31 cellular contexts compared by ENCODE assay signal in genomic region chr12:3328571-3328970, GRCh38.
"Had no signal": no experiment of that assay in that cellular context is flagged by ENCODE, and none has a peak within 500 bp of the region (broad histone marks: within the 10 kb centered on the region; RNA-seq: fewer than 3 reads in every experiment).

No MANE protein-coding gene starts in this region.

- H3K4me3 ChIP-seq: coronary artery, dorsolateral prefrontal cortex, esophagus muscularis mucosa, gastrocnemius medialis, heart right ventricle had no signal

- H3K36me3 Mint-ChIP-seq: activated CD4-positive, alpha-beta memory T cell treated with anti-CD3 and anti-CD28 coated beads for 36 hours; activated CD8-positive, alpha-beta memory T cell treated with anti-CD3 and anti-CD28 coated beads, Interleukin-2, amount 10 ng/mL, durations not matched to agents 7 days and 5 days; activated naive CD8-positive, alpha-beta T cell had no signal

- H3K4me1 ChIP-seq: esophagus muscularis mucosa, foreskin keratinocyte had no signal

- H3K27ac Mint-ChIP-seq: activated CD4-positive, alpha-beta memory T cell treated with anti-CD3 and anti-CD28 coated beads for 36 hours; activated CD4-positive, alpha-beta T cell treated with anti-CD3 and anti-CD28 coated beads for 36 hours; activated CD4-positive, alpha-beta T cell treated with anti-CD3 and anti-CD28 coated beads, Interleukin-2, amount 10 ng/mL, durations not matched to agents 24 days and 14 days; activated CD8-positive, alpha-beta memory T cell treated with anti-CD3 and anti-CD28 coated beads, Interleukin-2, amount 10 ng/mL, durations not matched to agents 7 days and 5 days; activated CD8-positive, alpha-beta T cell treated with anti-CD3 and anti-CD28 coated beads, Interleukin-2, amount 10 ng/mL, durations not matched to agents 7 days and 5 days; activated naive CD8-positive, alpha-beta T cell; activated T-helper 1 cell treated with anti-CD3 and anti-CD28 coated beads, Interleukin-12 subunit alpha, Interleukin-12 subunit beta, Interleukin-2, Interleukin-4 antibody, amounts not matched to agents 30 ng/mL and 10 ng/mL and 1 ng/mL, durations not matched to agents 14 hours and 24 hours and 36 hours; activated T-helper 2 cell treated with anti-CD3 and anti-CD28 coated beads, Interferon-gamma antibody, Interleukin-2, Interleukin-4, amounts not matched to agents 10 μg/mL and 5 μg/mL and 100 μg/mL, durations not matched to agents 14 hours and 24 hours and 36 hours; dendritic cell treated with granulocyte-macrophage colony-stimulating factor and Interleukin-4, amounts not matched to agents 40 ng/mL and 50 ng/mL, for 4 days; endodermal cell had no signal

- DNase-seq: activated CD4-positive, alpha-beta memory T cell treated with anti-CD3 and anti-CD28 coated beads for 36 hours; activated CD4-positive, alpha-beta T cell treated with anti-CD3 and anti-CD28 coated beads for 36 hours; activated CD4-positive, alpha-beta T cell treated with anti-CD3 and anti-CD28 coated beads, Interleukin-2, amount 10 ng/mL, durations not matched to agents 24 days and 14 days; activated CD4-positive, CD25-positive, alpha-beta regulatory T cell; activated CD4-positive, CD25-positive, alpha-beta regulatory T cell treated with anti-CD3 and anti-CD28 coated beads, Interleukin-2, amount 50 U/mL, for 72 hours; activated CD8-positive, alpha-beta memory T cell treated with anti-CD3 and anti-CD28 coated beads, Interleukin-2, amount 10 ng/mL, durations not matched to agents 7 days and 5 days; activated CD8-positive, alpha-beta memory T cell treated with anti-CD3 and anti-CD28 coated beads, Interleukin-2, amount 50 U/mL, for 4 hours; activated CD8-positive, alpha-beta T cell treated with anti-CD3 and anti-CD28 coated beads, Interleukin-2, amount 10 ng/mL, durations not matched to agents 7 days and 5 days; activated effector memory CD4-positive, alpha-beta T cell treated with anti-CD3 and anti-CD28 coated beads, Interleukin-2, amount 50 U/mL, for 16 hours; activated naive CD4-positive, alpha-beta T cell treated with anti-CD3 and anti-CD28 coated beads, Interleukin-2, amount 50 U/mL, for 16 hours; activated T-cell treated with anti-CD3 and anti-CD28 coated beads, Interleukin-2, amount 50 U/mL, for 1 hour; activated T-cell treated with anti-CD3 and anti-CD28 coated beads, Interleukin-2, amount 50 U/mL, for 48 hours; amniotic stem cell; anterior cingulate cortex; brain microvascular endothelial cell; dorsolateral prefrontal cortex; effector memory CD4-positive, alpha-beta T cell; endodermal cell; erythroblast; foreskin keratinocyte; gastrocnemius medialis; heart right ventricle; T-helper 2 cell had no signal

- H3K4me3 Mint-ChIP-seq: activated CD4-positive, alpha-beta memory T cell treated with anti-CD3 and anti-CD28 coated beads for 36 hours; activated CD4-positive, alpha-beta T cell treated with anti-CD3 and anti-CD28 coated beads for 36 hours; activated CD4-positive, alpha-beta T cell treated with anti-CD3 and anti-CD28 coated beads, Interleukin-2, amount 10 ng/mL, durations not matched to agents 24 days and 14 days; activated CD8-positive, alpha-beta memory T cell treated with anti-CD3 and anti-CD28 coated beads, Interleukin-2, amount 10 ng/mL, durations not matched to agents 7 days and 5 days; activated CD8-positive, alpha-beta T cell treated with anti-CD3 and anti-CD28 coated beads, Interleukin-2, amount 10 ng/mL, durations not matched to agents 7 days and 5 days; activated naive CD8-positive, alpha-beta T cell; activated T-helper 1 cell treated with anti-CD3 and anti-CD28 coated beads, Interleukin-12 subunit alpha, Interleukin-12 subunit beta, Interleukin-2, Interleukin-4 antibody, amounts not matched to agents 30 ng/mL and 10 ng/mL and 1 ng/mL, durations not matched to agents 14 hours and 24 hours and 36 hours; central memory CD8-positive, alpha-beta T cell; dendritic cell treated with granulocyte-macrophage colony-stimulating factor and Interleukin-4, amounts not matched to agents 40 ng/mL and 50 ng/mL, for 4 days; endodermal cell had no signal

- FAIRE-seq: astrocyte had no signal

- H3K9me3 ChIP-seq: esophagus muscularis mucosa, gastrocnemius medialis, heart right ventricle had no signal

- H3K4me1 Mint-ChIP-seq: activated CD4-positive, alpha-beta T cell treated with anti-CD3 and anti-CD28 coated beads for 36 hours; activated CD4-positive, alpha-beta T cell treated with anti-CD3 and anti-CD28 coated beads, Interleukin-2, amount 10 ng/mL, durations not matched to agents 24 days and 14 days; activated CD8-positive, alpha-beta memory T cell treated with anti-CD3 and anti-CD28 coated beads, Interleukin-2, amount 10 ng/mL, durations not matched to agents 7 days and 5 days; central memory CD8-positive, alpha-beta T cell had no signal

- H3K27ac ChIP-seq: brain microvascular endothelial cell, coronary artery, dorsolateral prefrontal cortex, esophagus muscularis mucosa, foreskin keratinocyte, gastrocnemius medialis had no signal

- H3K9me3 Mint-ChIP-seq: activated CD4-positive, alpha-beta memory T cell treated with anti-CD3 and anti-CD28 coated beads for 36 hours; activated CD4-positive, alpha-beta T cell treated with anti-CD3 and anti-CD28 coated beads, Interleukin-2, amount 10 ng/mL, durations not matched to agents 24 days and 14 days; activated T-helper 1 cell treated with anti-CD3 and anti-CD28 coated beads, Interleukin-12 subunit alpha, Interleukin-12 subunit beta, Interleukin-2, Interleukin-4 antibody, amounts not matched to agents 30 ng/mL and 10 ng/mL and 1 ng/mL, durations not matched to agents 14 hours and 24 hours and 36 hours; activated T-helper 2 cell treated with anti-CD3 and anti-CD28 coated beads, Interferon-gamma antibody, Interleukin-2, Interleukin-4, amounts not matched to agents 10 μg/mL and 5 μg/mL and 100 μg/mL, durations not matched to agents 14 hours and 24 hours and 36 hours; central memory CD8-positive, alpha-beta T cell; dendritic cell treated with granulocyte-macrophage colony-stimulating factor and Interleukin-4, amounts not matched to agents 40 ng/mL and 50 ng/mL, for 4 days; endodermal cell had no signal

- H3K27me3 Mint-ChIP-seq: activated CD4-positive, alpha-beta memory T cell treated with anti-CD3 and anti-CD28 coated beads for 36 hours; activated CD4-positive, alpha-beta T cell treated with anti-CD3 and anti-CD28 coated beads for 36 hours; activated CD4-positive, alpha-beta T cell treated with anti-CD3 and anti-CD28 coated beads, Interleukin-2, amount 10 ng/mL, durations not matched to agents 24 days and 14 days had no signal

- H3K36me3 ChIP-seq: brain microvascular endothelial cell, esophagus muscularis mucosa, gastrocnemius medialis, heart right ventricle had no signal
